Comparison of ENCODE assay signal across 1 cellular context in the genomic region with DNA sequence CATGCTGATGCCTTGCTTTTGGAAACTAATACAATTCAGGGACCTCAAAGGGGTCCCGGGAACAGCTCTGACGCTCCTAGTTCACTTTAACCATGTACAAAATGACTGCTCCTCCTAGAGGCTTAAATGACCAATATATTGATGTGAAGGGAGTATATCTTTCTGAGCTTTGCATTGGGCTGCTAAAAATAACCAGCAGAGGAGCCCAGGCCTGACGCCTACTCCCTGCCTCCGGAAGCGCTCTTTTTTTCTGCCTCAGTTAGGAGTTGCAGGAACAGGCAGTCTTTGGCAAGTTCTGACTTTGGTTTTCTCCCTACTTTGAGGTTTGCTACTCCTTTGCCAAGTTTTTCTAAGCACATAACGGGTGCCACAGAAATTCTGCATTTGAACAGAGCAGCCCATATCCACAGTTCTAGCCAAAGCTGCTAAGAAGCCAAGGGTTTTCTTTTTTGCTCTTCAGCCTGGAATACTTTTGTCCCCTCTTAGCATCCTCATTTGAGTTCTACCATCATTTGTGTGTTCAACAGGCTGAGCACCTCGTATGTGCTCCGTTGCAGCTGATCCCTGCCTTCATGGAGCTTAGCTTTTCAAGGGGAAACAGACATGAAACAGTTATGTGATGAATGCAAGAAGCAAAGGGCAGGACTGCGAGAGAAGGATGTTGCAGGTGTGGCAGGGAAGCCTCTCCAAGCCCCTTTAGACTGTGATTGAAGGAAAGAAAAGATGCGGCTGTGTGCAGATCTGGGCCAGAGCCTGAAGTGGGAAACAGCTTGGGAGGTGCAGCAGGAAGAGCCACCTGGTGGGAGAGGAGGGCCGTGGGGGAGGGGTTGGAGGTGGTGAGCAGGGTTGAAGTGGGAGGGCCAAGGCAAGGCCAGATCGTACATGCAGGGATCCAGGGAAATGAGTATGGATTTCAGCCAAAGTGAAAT.
TF ChIP-seq lines count a peak whose summit lies in the region.

No MANE protein-coding gene starts in this region.

TF ChIP-seq in HepG2, 621 proteins besides CTCF, POLR2A, EP300 and RAD21 (continued from another document and continues in another):
- no peak for TF ChIP-seq NFATC3 (CRISPR knock-in tag; IDR thresholded peaks at IDR 0.05)
- TF ChIP-seq, protein P1, sequence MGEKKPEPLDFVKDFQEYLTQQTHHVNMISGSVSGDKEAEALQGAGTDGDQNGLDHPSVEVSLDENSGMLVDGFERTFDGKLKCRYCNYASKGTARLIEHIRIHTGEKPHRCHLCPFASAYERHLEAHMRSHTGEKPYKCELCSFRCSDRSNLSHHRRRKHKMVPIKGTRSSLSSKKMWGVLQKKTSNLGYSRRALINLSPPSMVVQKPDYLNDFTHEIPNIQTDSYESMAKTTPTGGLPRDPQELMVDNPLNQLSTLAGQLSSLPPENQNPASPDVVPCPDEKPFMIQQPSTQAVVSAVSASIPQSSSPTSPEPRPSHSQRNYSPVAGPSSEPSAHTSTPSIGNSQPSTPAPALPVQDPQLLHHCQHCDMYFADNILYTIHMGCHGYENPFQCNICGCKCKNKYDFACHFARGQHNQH (CRISPR knock-in tag; IDR thresholded peaks at IDR 0.05) = no peak; the same call in 1 of the 2 replicates
- peak; percentile 88 for TF ChIP-seq TARDBP (CRISPR knock-in tag; IDR thresholded peaks at IDR 0.05)
- TF ChIP-seq MXI1 (IDR thresholded peaks at IDR 0.05; ENCODE audit: borderline replicate concordance, low read depth, low read length) = 0 out of 3 replicates have a peak, but pooled peaks have one; percentile 24
- no peak for TF ChIP-seq PHB2 (IDR thresholded peaks at IDR 0.05; ENCODE audit: partially characterized antibody)
- TF ChIP-seq, protein P2, sequence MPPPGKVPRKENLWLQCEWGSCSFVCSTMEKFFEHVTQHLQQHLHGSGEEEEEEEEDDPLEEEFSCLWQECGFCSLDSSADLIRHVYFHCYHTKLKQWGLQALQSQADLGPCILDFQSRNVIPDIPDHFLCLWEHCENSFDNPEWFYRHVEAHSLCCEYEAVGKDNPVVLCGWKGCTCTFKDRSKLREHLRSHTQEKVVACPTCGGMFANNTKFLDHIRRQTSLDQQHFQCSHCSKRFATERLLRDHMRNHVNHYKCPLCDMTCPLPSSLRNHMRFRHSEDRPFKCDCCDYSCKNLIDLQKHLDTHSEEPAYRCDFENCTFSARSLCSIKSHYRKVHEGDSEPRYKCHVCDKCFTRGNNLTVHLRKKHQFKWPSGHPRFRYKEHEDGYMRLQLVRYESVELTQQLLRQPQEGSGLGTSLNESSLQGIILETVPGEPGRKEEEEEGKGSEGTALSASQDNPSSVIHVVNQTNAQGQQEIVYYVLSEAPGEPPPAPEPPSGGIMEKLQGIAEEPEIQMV (CRISPR knock-in tag; IDR thresholded peaks at IDR 0.05; ENCODE audit: low read depth) = 0 out of 2 replicates have a peak, but pooled peaks have one; percentile 42
- peak; percentile 69 for TF ChIP-seq ZSCAN31 (CRISPR knock-in tag; IDR thresholded peaks at IDR 0.05; ENCODE audit: low read depth)
- TF ChIP-seq, protein P3, sequence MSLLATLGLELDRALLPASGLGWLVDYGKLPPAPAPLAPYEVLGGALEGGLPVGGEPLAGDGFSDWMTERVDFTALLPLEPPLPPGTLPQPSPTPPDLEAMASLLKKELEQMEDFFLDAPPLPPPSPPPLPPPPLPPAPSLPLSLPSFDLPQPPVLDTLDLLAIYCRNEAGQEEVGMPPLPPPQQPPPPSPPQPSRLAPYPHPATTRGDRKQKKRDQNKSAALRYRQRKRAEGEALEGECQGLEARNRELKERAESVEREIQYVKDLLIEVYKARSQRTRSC (CRISPR knock-in tag; IDR thresholded peaks at IDR 0.05; ENCODE audit: low read depth) = 0 out of 2 replicates have a peak, but pooled peaks have one; percentile 52
- TF ChIP-seq, protein P4, sequence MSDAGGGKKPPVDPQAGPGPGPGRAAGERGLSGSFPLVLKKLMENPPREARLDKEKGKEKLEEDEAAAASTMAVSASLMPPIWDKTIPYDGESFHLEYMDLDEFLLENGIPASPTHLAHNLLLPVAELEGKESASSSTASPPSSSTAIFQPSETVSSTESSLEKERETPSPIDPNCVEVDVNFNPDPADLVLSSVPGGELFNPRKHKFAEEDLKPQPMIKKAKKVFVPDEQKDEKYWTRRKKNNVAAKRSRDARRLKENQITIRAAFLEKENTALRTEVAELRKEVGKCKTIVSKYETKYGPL (CRISPR knock-in tag; IDR thresholded peaks at IDR 0.05) = no peak
- no peak for TF ChIP-seq PAX8 (CRISPR knock-in tag; IDR thresholded peaks at IDR 0.05; ENCODE audit: borderline replicate concordance)
- 0 out of 2 replicates have a peak, but pooled peaks have one; percentile 9 for TF ChIP-seq ZNF232 (CRISPR knock-in tag; IDR thresholded peaks at IDR 0.05; ENCODE audit: borderline replicate concordance)
- TF ChIP-seq, protein P5, sequence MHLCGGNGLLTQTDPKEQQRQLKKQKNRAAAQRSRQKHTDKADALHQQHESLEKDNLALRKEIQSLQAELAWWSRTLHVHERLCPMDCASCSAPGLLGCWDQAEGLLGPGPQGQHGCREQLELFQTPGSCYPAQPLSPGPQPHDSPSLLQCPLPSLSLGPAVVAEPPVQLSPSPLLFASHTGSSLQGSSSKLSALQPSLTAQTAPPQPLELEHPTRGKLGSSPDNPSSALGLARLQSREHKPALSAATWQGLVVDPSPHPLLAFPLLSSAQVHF (CRISPR knock-in tag; IDR thresholded peaks at IDR 0.05) = no peak
- TF ChIP-seq, protein P6, sequence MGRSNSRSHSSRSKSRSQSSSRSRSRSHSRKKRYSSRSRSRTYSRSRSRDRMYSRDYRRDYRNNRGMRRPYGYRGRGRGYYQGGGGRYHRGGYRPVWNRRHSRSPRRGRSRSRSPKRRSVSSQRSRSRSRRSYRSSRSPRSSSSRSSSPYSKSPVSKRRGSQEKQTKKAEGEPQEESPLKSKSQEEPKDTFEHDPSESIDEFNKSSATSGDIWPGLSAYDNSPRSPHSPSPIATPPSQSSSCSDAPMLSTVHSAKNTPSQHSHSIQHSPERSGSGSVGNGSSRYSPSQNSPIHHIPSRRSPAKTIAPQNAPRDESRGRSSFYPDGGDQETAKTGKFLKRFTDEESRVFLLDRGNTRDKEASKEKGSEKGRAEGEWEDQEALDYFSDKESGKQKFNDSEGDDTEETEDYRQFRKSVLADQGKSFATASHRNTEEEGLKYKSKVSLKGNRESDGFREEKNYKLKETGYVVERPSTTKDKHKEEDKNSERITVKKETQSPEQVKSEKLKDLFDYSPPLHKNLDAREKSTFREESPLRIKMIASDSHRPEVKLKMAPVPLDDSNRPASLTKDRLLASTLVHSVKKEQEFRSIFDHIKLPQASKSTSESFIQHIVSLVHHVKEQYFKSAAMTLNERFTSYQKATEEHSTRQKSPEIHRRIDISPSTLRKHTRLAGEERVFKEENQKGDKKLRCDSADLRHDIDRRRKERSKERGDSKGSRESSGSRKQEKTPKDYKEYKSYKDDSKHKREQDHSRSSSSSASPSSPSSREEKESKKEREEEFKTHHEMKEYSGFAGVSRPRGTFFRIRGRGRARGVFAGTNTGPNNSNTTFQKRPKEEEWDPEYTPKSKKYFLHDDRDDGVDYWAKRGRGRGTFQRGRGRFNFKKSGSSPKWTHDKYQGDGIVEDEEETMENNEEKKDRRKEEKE (IDR thresholded peaks at IDR 0.05) = no peak
- TF ChIP-seq, protein P7, sequence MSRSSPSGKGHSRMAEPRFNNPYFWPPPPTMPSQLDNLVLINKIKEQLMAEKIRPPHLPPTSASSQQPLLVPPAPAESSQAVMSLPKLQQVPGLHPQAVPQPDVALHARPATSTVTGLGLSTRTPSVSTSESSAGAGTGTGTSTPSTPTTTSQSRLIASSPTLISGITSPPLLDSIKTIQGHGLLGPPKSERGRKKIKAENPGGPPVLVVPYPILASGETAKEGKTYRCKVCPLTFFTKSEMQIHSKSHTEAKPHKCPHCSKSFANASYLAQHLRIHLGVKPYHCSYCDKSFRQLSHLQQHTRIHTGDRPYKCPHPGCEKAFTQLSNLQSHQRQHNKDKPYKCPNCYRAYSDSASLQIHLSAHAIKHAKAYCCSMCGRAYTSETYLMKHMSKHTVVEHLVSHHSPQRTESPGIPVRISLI (CRISPR knock-in tag; IDR thresholded peaks at IDR 0.05; ENCODE audit: borderline replicate concordance) = peak; percentile 82
- TF ChIP-seq, protein P8, sequence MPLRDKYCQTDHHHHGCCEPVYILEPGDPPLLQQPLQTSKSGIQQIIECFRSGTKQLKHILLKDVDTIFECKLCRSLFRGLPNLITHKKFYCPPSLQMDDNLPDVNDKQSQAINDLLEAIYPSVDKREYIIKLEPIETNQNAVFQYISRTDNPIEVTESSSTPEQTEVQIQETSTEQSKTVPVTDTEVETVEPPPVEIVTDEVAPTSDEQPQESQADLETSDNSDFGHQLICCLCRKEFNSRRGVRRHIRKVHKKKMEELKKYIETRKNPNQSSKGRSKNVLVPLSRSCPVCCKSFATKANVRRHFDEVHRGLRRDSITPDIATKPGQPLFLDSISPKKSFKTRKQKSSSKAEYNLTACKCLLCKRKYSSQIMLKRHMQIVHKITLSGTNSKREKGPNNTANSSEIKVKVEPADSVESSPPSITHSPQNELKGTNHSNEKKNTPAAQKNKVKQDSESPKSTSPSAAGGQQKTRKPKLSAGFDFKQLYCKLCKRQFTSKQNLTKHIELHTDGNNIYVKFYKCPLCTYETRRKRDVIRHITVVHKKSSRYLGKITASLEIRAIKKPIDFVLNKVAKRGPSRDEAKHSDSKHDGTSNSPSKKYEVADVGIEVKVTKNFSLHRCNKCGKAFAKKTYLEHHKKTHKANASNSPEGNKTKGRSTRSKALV (CRISPR knock-in tag; IDR thresholded peaks at IDR 0.05) = no peak
- TF ChIP-seq ZNF75D (CRISPR knock-in tag; IDR thresholded peaks at IDR 0.05; ENCODE audit: borderline replicate concordance) = no peak
- TF ChIP-seq, protein P9, sequence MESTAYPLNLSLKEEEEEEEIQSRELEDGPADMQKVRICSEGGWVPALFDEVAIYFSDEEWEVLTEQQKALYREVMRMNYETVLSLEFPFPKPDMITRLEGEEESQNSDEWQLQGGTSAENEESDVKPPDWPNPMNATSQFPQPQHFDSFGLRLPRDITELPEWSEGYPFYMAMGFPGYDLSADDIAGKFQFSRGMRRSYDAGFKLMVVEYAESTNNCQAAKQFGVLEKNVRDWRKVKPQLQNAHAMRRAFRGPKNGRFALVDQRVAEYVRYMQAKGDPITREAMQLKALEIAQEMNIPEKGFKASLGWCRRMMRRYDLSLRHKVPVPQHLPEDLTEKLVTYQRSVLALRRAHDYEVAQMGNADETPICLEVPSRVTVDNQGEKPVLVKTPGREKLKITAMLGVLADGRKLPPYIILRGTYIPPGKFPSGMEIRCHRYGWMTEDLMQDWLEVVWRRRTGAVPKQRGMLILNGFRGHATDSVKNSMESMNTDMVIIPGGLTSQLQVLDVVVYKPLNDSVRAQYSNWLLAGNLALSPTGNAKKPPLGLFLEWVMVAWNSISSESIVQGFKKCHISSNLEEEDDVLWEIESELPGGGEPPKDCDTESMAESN (CRISPR knock-in tag; conservative IDR thresholded peaks at IDR 0.05) = 0 out of 2 replicates have a peak, but pooled peaks have one; percentile 20
- 0 out of 2 replicates have a peak, but pooled peaks have one; percentile 67 for TF ChIP-seq RELA (CRISPR knock-in tag; IDR thresholded peaks at IDR 0.05)
- TF ChIP-seq ZBTB42 (CRISPR knock-in tag; IDR thresholded peaks at IDR 0.05) = no peak
- TF ChIP-seq NFE2L2 (IDR thresholded peaks at IDR 0.05; ENCODE audit: low read length) = no peak
- no peak for TF ChIP-seq ZNF616 (CRISPR knock-in tag; IDR thresholded peaks at IDR 0.05; ENCODE audit: low read depth)
- peak; percentile 69; the same call in 1 of the 2 replicates for TF ChIP-seq ZNF891 (CRISPR knock-in tag; IDR thresholded peaks at IDR 0.05)
- no peak for TF ChIP-seq ZFAT (CRISPR knock-in tag; conservative IDR thresholded peaks at IDR 0.05)
- TF ChIP-seq ZNF292 (CRISPR knock-in tag; IDR thresholded peaks at IDR 0.05; ENCODE audit: borderline replicate concordance, low read depth) = peak; percentile 63; the same call in 1 of the 2 replicates
- TF ChIP-seq ZNF34 (CRISPR knock-in tag; IDR thresholded peaks at IDR 0.05; ENCODE audit: borderline replicate concordance) = no peak
- TF ChIP-seq ZC3H4 (CRISPR knock-in tag; IDR thresholded peaks at IDR 0.05; ENCODE audit: borderline replicate concordance) = no peak
- TF ChIP-seq, protein P10, sequence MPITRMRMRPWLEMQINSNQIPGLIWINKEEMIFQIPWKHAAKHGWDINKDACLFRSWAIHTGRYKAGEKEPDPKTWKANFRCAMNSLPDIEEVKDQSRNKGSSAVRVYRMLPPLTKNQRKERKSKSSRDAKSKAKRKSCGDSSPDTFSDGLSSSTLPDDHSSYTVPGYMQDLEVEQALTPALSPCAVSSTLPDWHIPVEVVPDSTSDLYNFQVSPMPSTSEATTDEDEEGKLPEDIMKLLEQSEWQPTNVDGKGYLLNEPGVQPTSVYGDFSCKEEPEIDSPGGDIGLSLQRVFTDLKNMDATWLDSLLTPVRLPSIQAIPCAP (CRISPR knock-in tag; IDR thresholded peaks at IDR 0.05; ENCODE audit: low read depth) = no peak
- no peak for TF ChIP-seq ZMYM3 (CRISPR knock-in tag; IDR thresholded peaks at IDR 0.05)
- TF ChIP-seq BRD4 (CRISPR knock-in tag; IDR thresholded peaks at IDR 0.05) = no peak; the same call in 1 of the 2 replicates
- TF ChIP-seq, protein P11, sequence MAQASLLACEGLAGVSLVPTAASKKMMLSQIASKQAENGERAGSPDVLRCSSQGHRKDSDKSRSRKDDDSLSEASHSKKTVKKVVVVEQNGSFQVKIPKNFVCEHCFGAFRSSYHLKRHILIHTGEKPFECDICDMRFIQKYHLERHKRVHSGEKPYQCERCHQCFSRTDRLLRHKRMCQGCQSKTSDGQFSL (CRISPR knock-in tag; IDR thresholded peaks at IDR 0.05) = no peak
- TF ChIP-seq ZSCAN12 (CRISPR knock-in tag; IDR thresholded peaks at IDR 0.05) = no peak
- no peak for TF ChIP-seq RAD51 (IDR thresholded peaks at IDR 0.05; ENCODE audit: borderline replicate concordance)
- no peak; the same call in 1 of the 2 replicates for TF ChIP-seq ZNF333 (CRISPR knock-in tag; IDR thresholded peaks at IDR 0.05; ENCODE audit: borderline replicate concordance)
- TF ChIP-seq NR2F6 (IDR thresholded peaks at IDR 0.05) = 0 out of 2 replicates have a peak, but pooled peaks have one; percentile 5
- peak; percentile 34; the same call in 1 of the 2 replicates for TF ChIP-seq NR2F6 (CRISPR knock-in tag; IDR thresholded peaks at IDR 0.05)
- TF ChIP-seq ZNF20 (CRISPR knock-in tag; IDR thresholded peaks at IDR 0.05) = no peak
- peak; percentile 78; the same call in 1 of the 2 replicates for TF ChIP-seq SNAPC2 (CRISPR knock-in tag; IDR thresholded peaks at IDR 0.05)
- TF ChIP-seq MAZ (IDR thresholded peaks at IDR 0.05; ENCODE audit: borderline replicate concordance, low read depth, low read length) = no peak
- 0 out of 2 replicates have a peak, but pooled peaks have one; percentile 16 for TF ChIP-seq MAZ (CRISPR knock-in tag; IDR thresholded peaks at IDR 0.05; ENCODE audit: low read depth)
- 0 out of 2 replicates have a peak, but pooled peaks have one; percentile 29 for TF ChIP-seq ZSCAN9 (CRISPR knock-in tag; IDR thresholded peaks at IDR 0.05; ENCODE audit: borderline replicate concordance)
- TF ChIP-seq ZFP82 (CRISPR knock-in tag; IDR thresholded peaks at IDR 0.05; ENCODE audit: borderline replicate concordance) = no peak
- no peak; the same call in 1 of the 2 replicates for TF ChIP-seq ZNF746 (CRISPR knock-in tag; IDR thresholded peaks at IDR 0.05)
